Comparison of ENCODE assay signal across 8 cellular contexts in the genomic region with DNA sequence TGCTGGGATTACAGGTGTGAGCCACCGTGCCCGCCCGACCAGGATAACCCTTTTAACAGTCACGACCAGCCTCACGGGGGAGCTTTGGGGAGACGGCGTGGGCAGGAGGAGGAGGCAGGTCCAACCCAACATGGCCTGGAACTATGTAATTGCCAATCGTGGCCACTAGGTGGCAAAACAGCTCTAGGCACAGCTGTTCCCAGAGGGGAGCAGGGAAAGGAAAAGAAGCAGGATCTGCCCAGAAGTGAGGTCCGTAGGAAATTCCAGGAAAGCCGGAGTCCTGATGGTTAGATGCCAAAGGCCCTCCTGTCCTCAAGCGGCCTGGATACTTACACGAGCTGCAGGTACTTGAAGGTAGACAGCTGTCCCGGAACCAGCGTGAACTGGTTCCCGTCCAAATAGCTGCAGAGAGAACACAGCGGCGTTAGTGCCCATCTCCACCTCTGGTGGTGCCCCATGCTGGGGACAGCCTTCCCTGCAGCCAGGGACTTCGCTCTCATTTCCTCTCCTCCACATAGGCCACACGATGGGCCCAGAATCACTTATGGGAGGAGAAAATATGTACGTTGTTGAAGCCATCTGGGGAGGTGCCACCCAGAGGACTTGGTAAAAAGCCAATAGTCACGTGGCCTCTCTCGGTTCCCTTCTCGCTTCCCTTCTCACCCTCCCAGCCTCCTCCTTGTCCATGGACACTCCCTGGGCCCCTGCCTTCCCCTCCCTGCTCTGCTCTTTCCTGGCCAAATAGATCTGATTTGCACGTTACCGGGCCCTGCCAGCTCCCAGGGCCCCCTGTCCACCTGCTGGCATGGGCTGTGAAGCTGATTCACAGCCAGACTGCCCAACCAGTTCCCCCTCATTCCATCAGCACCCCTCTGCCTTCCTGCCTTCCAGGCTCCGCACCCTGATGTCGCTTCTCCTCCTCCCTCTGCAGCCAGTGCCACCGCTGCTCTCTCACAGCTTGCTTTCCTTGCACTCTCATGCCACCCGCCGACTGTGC.
A peak's percentile ranks its signal among the peaks of the same experiment; 100 is the strongest.
DNase-seq lines count a peak whose midpoint lies in the region; ATAC-seq and TF ChIP-seq lines count a peak whose summit lies in the region.

No MANE protein-coding gene starts in this region.

- H3K9me3 ChIP-seq in osteoblast (ENCODE audit: low read depth, low read length) (no peaks in the 10 kb centered on the region), suprapubic skin (no peaks in the 10 kb centered on the region)

- CTCF ChIA-PET in RWPE1 (lab: Yijun Ruan, JAX): interaction anchor here (0.6 to 3.1 kb wide), 41 partner anchors 9 to 1271 kb away, joined by 3 to 36 read pairs (median 3); no protein-coding TSS in a partner anchor

- peak; percentile 90 for TF ChIP-seq CTCF in RWPE1 (conservative IDR thresholded peaks at IDR 0.05; ENCODE audit: low read depth)
- peak; percentile 82 for TF ChIP-seq CTCF in osteoblast (IDR thresholded peaks at IDR 0.05; ENCODE audit: extremely low read depth, low read depth, low read length)
- peak; percentile 39 to 75 for TF ChIP-seq CTCF in suprapubic skin (IDR thresholded peaks at IDR 0.05)

- H3K27ac ChIP-seq in RWPE1 (peak overlapping the region; percentile 39; the same call in 1 of the 2 replicates), osteoblast (ENCODE audit: low read depth, low read length) (no peak overlapping the region), suprapubic skin (no peak overlapping the region)

- H4K20me1 ChIP-seq in osteoblast (ENCODE audit: insufficient read depth, low read length): no peaks in the 10 kb centered on the region

- peak; percentile 69 for DNase-seq in COLO668 (lab: John Stamatoyannopoulos, UW; ENCODE audit: unreplicated experiment)
- peak; percentile 86 for DNase-seq in LoVo (ENCODE audit: low spot score)
- DNase-seq in RWPE1 (ENCODE audit: low spot score): peak; percentile 91
- peak; percentile 87 for DNase-seq in activated effector memory CD4-positive, alpha-beta T cell treated with anti-CD3 and anti-CD28 coated beads, Interleukin-2, amount 50 U/mL, for 16 hours
- DNase-seq in globus pallidus (ENCODE audit: low spot score): peak; percentile 69
- peak; percentile 97 for DNase-seq in osteoblast (ENCODE audit: insufficient read length, low spot score, missing footprints)
- DNase-seq in suprapubic skin (ENCODE audit: low spot score in 2 of 2): peak in 1 of 2 donors; percentile 83

- H3K4me3 ChIP-seq in osteoblast (ENCODE audit: insufficient read depth, low read length) (peak overlapping the region; percentile 73), suprapubic skin (peak overlapping the region; percentile 47)

- H3K27me3 ChIP-seq in osteoblast (ENCODE audit: insufficient read depth, low read length) (peaks cover 20% of the 10 kb centered on the region), suprapubic skin (peaks cover 18% of the 10 kb centered on the region)

- peak; percentile 73 for ATAC-seq in GM21529 (IDR thresholded peaks at IDR 0.05; ENCODE audit: unreplicated experiment)

- no peaks in the 10 kb centered on the region for H3K36me3 ChIP-seq in osteoblast (ENCODE audit: insufficient read depth, low read length)
- no peaks in the 10 kb centered on the region for H3K36me3 ChIP-seq in suprapubic skin

- no peak for TF ChIP-seq EP300 in suprapubic skin (IDR thresholded peaks at IDR 0.05)

- WGBS in suprapubic skin: 16% methylated on average over 25 of the region's 30 CpGs

- peak overlapping the region; percentile 99 for H3K4me2 ChIP-seq in osteoblast (ENCODE audit: insufficient read depth, low read length)

- H3K79me2 ChIP-seq in osteoblast (ENCODE audit: insufficient read depth, low read length): no peaks in the 10 kb centered on the region

- TF ChIP-seq POLR2A in suprapubic skin (IDR thresholded peaks at IDR 0.05): no peak

- POLR2A ChIA-PET in RWPE1 (lab: Yijun Ruan, JAX; ENCODE audit: low non-redundant PET): interaction anchor here (1.1 kb wide), 1 partner anchor 173 kb away, joined by 3 read pairs; no protein-coding TSS in a partner anchor

- H3K4me1 ChIP-seq in osteoblast (ENCODE audit: insufficient read depth, low read length): peaks cover 8% of the 10 kb centered on the region
- H3K4me1 ChIP-seq in suprapubic skin: peaks cover 10% of the 10 kb centered on the region

- H2AFZ ChIP-seq in osteoblast (ENCODE audit: low read length): peak overlapping the region; percentile 98
